21 cellular contexts compared by ENCODE assay signal in genomic region chrX:39397561-39398200, GRCh38.
A peak's percentile ranks its signal among the peaks of the same experiment; 100 is the strongest.
DNase-seq lines count a peak whose midpoint lies in the region; ATAC-seq and TF ChIP-seq lines count a peak whose summit lies in the region.
"Had no signal": no experiment of that assay in that cellular context is flagged by ENCODE, and none has a peak within 500 bp of the region (broad histone marks: within the 10 kb centered on the region; RNA-seq: fewer than 3 reads in every experiment).

No MANE protein-coding gene starts in this region.

- no peaks in the 10 kb centered on the region for H3K36me3 Mint-ChIP-seq in brain
- peaks cover 0 to 3% (median 0%) of the 10 kb centered on the region in 5 donors for H3K36me3 Mint-ChIP-seq in naive thymus-derived CD4-positive, alpha-beta T cell

- ATAC-seq in HG02588 (IDR thresholded peaks at IDR 0.05; ENCODE audit: unreplicated experiment) (no peak), left ventricle myocardium superior (no peak), HG03565 (IDR thresholded peaks at IDR 0.05; ENCODE audit: unreplicated experiment) (no peak)
- ATAC-seq in naive thymus-derived CD4-positive, alpha-beta T cell: no peak
- ATAC-seq: HCT116 had no signal

- no peaks in the 10 kb centered on the region for H3K36me3 ChIP-seq in naive thymus-derived CD4-positive, alpha-beta T cell (ENCODE audit: control insufficient read depth in 2 of 3, insufficient read depth in 3 of 3, low read length in 3 of 3)
- H3K36me3 ChIP-seq: BLaER1, prostate gland had no signal

- H3K27ac Mint-ChIP-seq in brain: peak overlapping the region in 3 of 5 experiments; percentile 21 to 67 (median 64)
- H3K27ac Mint-ChIP-seq in naive thymus-derived CD4-positive, alpha-beta T cell: no peak overlapping the region
- H3K27ac Mint-ChIP-seq: activated CD4-positive, alpha-beta T cell treated with anti-CD3 and anti-CD28 coated beads, Interleukin-2, amount 10 ng/mL, durations not matched to agents 7 days and 5 days had no signal

- POLR2A ChIA-PET in naive thymus-derived CD4-positive, alpha-beta T cell (lab: Charles Lee): no interaction called here

- no peak overlapping the region for H3K4me3 ChIP-seq in naive thymus-derived CD4-positive, alpha-beta T cell (ENCODE audit: low read length)
- H3K4me3 ChIP-seq: BLaER1, prostate gland had no signal

- peak; percentile 1 for DNase-seq in NCI-H82 (lab: John Stamatoyannopoulos, UW)
- no peak for DNase-seq in NCI-H82 treated with DMSO at 0.1 percent for 48 hours (lab: John Stamatoyannopoulos, UW; ENCODE audit: unreplicated experiment)
- DNase-seq in NCI-H2227 treated with DMSO at 0.1 percent for 48 hours (lab: John Stamatoyannopoulos, UW): peak; percentile 15
- DNase-seq in left ventricle myocardium superior: no peak
- DNase-seq in naive thymus-derived CD4-positive, alpha-beta T cell: no peak
- DNase-seq: 8988T; activated CD4-positive, alpha-beta T cell treated with anti-CD3 and anti-CD28 coated beads, Interleukin-2, amount 10 ng/mL, durations not matched to agents 7 days and 5 days; activated CD8-positive, alpha-beta memory T cell treated with anti-CD3 and anti-CD28 coated beads, Interleukin-2, amount 50 U/mL, for 4 hours; activated naive CD4-positive, alpha-beta T cell; anterior cingulate cortex; hypothalamus; KG1; NCI-H526 treated with DMSO at 0.1 percent for 48 hours; stimulated activated CD4-positive, alpha-beta T cell treated with anti-CD3 and anti-CD28 coated beads, Interleukin-4, amount 100 ng/mL, for 24 hours; substantia nigra had no signal

- peaks cover 12% of the 10 kb centered on the region for H3K27me3 Mint-ChIP-seq in brain
- H3K27me3 Mint-ChIP-seq in naive thymus-derived CD4-positive, alpha-beta T cell: no peaks in the 10 kb centered on the region
- H3K27me3 Mint-ChIP-seq: activated CD4-positive, alpha-beta T cell treated with anti-CD3 and anti-CD28 coated beads, Interleukin-2, amount 10 ng/mL, durations not matched to agents 7 days and 5 days had no signal

- CTCF ChIA-PET in naive thymus-derived CD4-positive, alpha-beta T cell (lab: Charles Lee): no interaction called here

- H3K4me3 Mint-ChIP-seq in brain: peak overlapping the region in 1 of 5 experiments; percentile 68
- H3K4me3 Mint-ChIP-seq in naive thymus-derived CD4-positive, alpha-beta T cell: no peak overlapping the region
- H3K4me3 Mint-ChIP-seq: activated CD4-positive, alpha-beta T cell treated with anti-CD3 and anti-CD28 coated beads, Interleukin-2, amount 10 ng/mL, durations not matched to agents 7 days and 5 days had no signal

- H3K27me3 ChIP-seq in naive thymus-derived CD4-positive, alpha-beta T cell (ENCODE audit: control insufficient read depth in 2 of 2, insufficient read depth in 2 of 2, low read length in 2 of 2): no peaks in the 10 kb centered on the region
- H3K27me3 ChIP-seq: BLaER1 had no signal

- no peaks in the 10 kb centered on the region for H3K9me3 ChIP-seq in naive thymus-derived CD4-positive, alpha-beta T cell (ENCODE audit: control insufficient read depth in 2 of 3, low read length in 3 of 3)
- H3K9me3 ChIP-seq: BLaER1, prostate gland had no signal

- peaks cover 0 to 2% (median 0%) of the 10 kb centered on the region in 5 experiments for H3K9me3 Mint-ChIP-seq in brain
- H3K9me3 Mint-ChIP-seq in naive thymus-derived CD4-positive, alpha-beta T cell: peaks cover 0 to 3% (median 0%) of the 10 kb centered on the region in 11 donors
- H3K9me3 Mint-ChIP-seq: activated CD4-positive, alpha-beta T cell treated with anti-CD3 and anti-CD28 coated beads, Interleukin-2, amount 10 ng/mL, durations not matched to agents 7 days and 5 days had no signal

- H3K4me1 Mint-ChIP-seq in brain: peaks cover 47% of the 10 kb centered on the region
- peaks cover 0 to 5% (median 3%) of the 10 kb centered on the region in 7 donors for H3K4me1 Mint-ChIP-seq in naive thymus-derived CD4-positive, alpha-beta T cell
- H3K4me1 Mint-ChIP-seq: activated CD4-positive, alpha-beta T cell treated with anti-CD3 and anti-CD28 coated beads, Interleukin-2, amount 10 ng/mL, durations not matched to agents 7 days and 5 days had no signal

- H3K4me1 ChIP-seq in naive thymus-derived CD4-positive, alpha-beta T cell (ENCODE audit: control insufficient read depth in 2 of 2, insufficient read depth in 2 of 2, low read length in 2 of 2): no peaks in the 10 kb centered on the region
- H3K4me1 ChIP-seq: prostate gland had no signal

- TF ChIP-seq CTCF in brain (conservative IDR thresholded peaks at IDR 0.05): no peak

- no peak overlapping the region for H3K27ac ChIP-seq in naive thymus-derived CD4-positive, alpha-beta T cell (ENCODE audit: low read depth, low read length)
- H3K27ac ChIP-seq: BLaER1, prostate gland had no signal

- intact Hi-C loops in left ventricle myocardium superior (cut with micrococcal nuclease): no loop called here
- intact Hi-C loops in naive thymus-derived CD4-positive, alpha-beta T cell (cut with micrococcal nuclease): no loop called here

Comparison
In these comparisons a context has a peak if more than half of its experiments do, and no peak if none do; other contexts are left out.
1. DNase-seq: peak in NCI-H82 (single experiment) and NCI-H2227 treated with DMSO at 0.1 percent for 48 hours (single experiment); none in NCI-H82 treated with DMSO at 0.1 percent for 48 hours (single experiment), left ventricle myocardium superior (single experiment) and naive thymus-derived CD4-positive, alpha-beta T cell (0 of 9).
2. H3K27ac Mint-ChIP-seq: peak in brain (3 of 5); none in naive thymus-derived CD4-positive, alpha-beta T cell (0 of 9).